1 cellular context compared by ENCODE assay signal in genomic region chr4:7658297-7659204, GRCh38.
TF ChIP-seq lines count a peak whose summit lies in the region.

No MANE protein-coding gene starts in this region.

TF ChIP-seq in H1, 55 proteins besides CTCF, POLR2A, EP300 and RAD21 (continued from another document):
- TF ChIP-seq CHD7 (IDR thresholded peaks at IDR 0.05; ENCODE audit: insufficient replicate concordance, low read length) (no peak), KDM1A (IDR thresholded peaks at IDR 0.05; ENCODE audit: borderline replicate concordance, low read length) (no peak), YY1 (IDR thresholded peaks at IDR 0.05; ENCODE audit: low read depth, low read length) (no peak), SAP30 (IDR thresholded peaks at IDR 0.05; ENCODE audit: insufficient read depth, insufficient replicate concordance, low read length) (no peak), BRCA1 (IDR thresholded peaks at IDR 0.05; ENCODE audit: low read depth, low read length) (no peak), ZNF274 (IDR thresholded peaks at IDR 0.05; ENCODE audit: borderline replicate concordance, extremely low read depth, low read length) (no peak)
